In genomic region chr18:13216092-13216582, GRCh38 we compare ENCODE assay signal across 8 cellular contexts. TPM values are rescaled to one million over a fixed set of nuclear protein-coding genes. Genes with fewer than 3 reads are reported as not detected.
DNase-seq lines count a peak whose midpoint lies in the region; TF ChIP-seq lines count a peak whose summit lies in the region.

No MANE protein-coding gene starts in this region.

- peak; percentile 57 for TF ChIP-seq CTCF in foreskin fibroblast (IDR thresholded peaks at IDR 0.05; ENCODE audit: low read depth, low read length)
- TF ChIP-seq CTCF in uterus (IDR thresholded peaks at IDR 0.05): peak; percentile 74 to 83 (median 78)

- TF ChIP-seq POLR2A in uterus (IDR thresholded peaks at IDR 0.05): peak in 1 of 2 donors; percentile 13

- no peaks in the 10 kb centered on the region for H3K9me3 ChIP-seq in uterus

- DNase-seq in EH (ENCODE audit: low read depth): peak; percentile 62
- peak; percentile 76 for DNase-seq in Jurkat, Clone E6-1 (ENCODE audit: low read depth, low spot score)
- DNase-seq in RPMI7951 (ENCODE audit: low read depth): peak; percentile 53
- peak; percentile 58 for DNase-seq in activated naive CD4-positive, alpha-beta T cell treated with Interleukin-2 at 50 U/mL for 16 hours
- DNase-seq in foreskin fibroblast: peak; percentile 48 to 71
- peak; percentile 19 for DNase-seq in non-pigmented ciliary epithelial cell (ENCODE audit: low read depth)
- peak; percentile 65 to 69 for DNase-seq in uterus
- DNase-seq in NCI-H1930 (lab: John Stamatoyannopoulos, UW): no peak

- no peaks in the 10 kb centered on the region for H3K27me3 ChIP-seq in uterus

- H3K36me3 ChIP-seq in uterus: no peaks in the 10 kb centered on the region

- H3K4me1 ChIP-seq in uterus: peaks cover 4 to 6% of the 10 kb centered on the region in 2 donors

- H3K4me3 ChIP-seq in Jurkat, Clone E6-1 (ENCODE audit: low read length): peak overlapping the region; percentile 58
- H3K4me3 ChIP-seq in foreskin fibroblast (ENCODE audit: low read depth in 1 of 2, low read length in 2 of 2): no peak overlapping the region
- no peak overlapping the region for H3K4me3 ChIP-seq in uterus

- intact Hi-C loops in uterus (cut with DNase I; ENCODE audit: low total_unique reads): loop anchor here (10.0 kb wide), 1 partner anchor 319 kb away; no protein-coding TSS in a partner anchor

- H3K27ac ChIP-seq in uterus: no peak overlapping the region

RNA-seq across cellular contexts. Expression of gene LDLRAD4, which starts 2.4 kb away (rescaled TPM):
- polyA plus RNA-seq in Jurkat, Clone E6-1 (2012; ENCODE audit: insufficient read depth, insufficient read length): 31.2 TPM
- total RNA-seq in RPMI7951 (2014; rRNA removed; shearing (Covaris generic)): 0.10 and 0.24 TPM in 2 replicates
- 10 to 100 TPM; 23.8 to 82.2 (median 39.3) TPM for total RNA-seq in uterus

Comparison
In these comparisons a context has a peak if more than half of its experiments do, and no peak if none do; other contexts are left out.
1. DNase-seq: peak in EH (single experiment), Jurkat, Clone E6-1 (single experiment), RPMI7951 (single experiment), activated naive CD4-positive, alpha-beta T cell treated with Interleukin-2 at 50 U/mL for 16 hours (single experiment), foreskin fibroblast (2 of 2), non-pigmented ciliary epithelial cell (single experiment) and uterus (2 of 2); none in NCI-H1930 (0 of 2).
2. RNA of gene LDLRAD4, which starts 2.4 kb away (total RNA-seq): 23.8 to 82.2 TPM in uterus; 0.10 to 0.24 TPM in RPMI7951; every median in the first group is over 10 times any median in the second.